Comparison of ENCODE assay signal across 21 cellular contexts in genomic region chr11:27118371-27118770, GRCh38.
A peak's percentile ranks its signal among the peaks of the same experiment; 100 is the strongest.
DNase-seq lines count a peak whose midpoint lies in the region; TF ChIP-seq lines count a peak whose summit lies in the region.
"Had no signal": no experiment of that assay in that cellular context is flagged by ENCODE, and none has a peak within 500 bp of the region (broad histone marks: within the 10 kb centered on the region; RNA-seq: fewer than 3 reads in every experiment).

No MANE protein-coding gene starts in this region.

- H3K4me3 ChIP-seq in GM23248 (no peak overlapping the region), fibroblast of the aortic adventitia (ENCODE audit: low read depth, low read length) (no peak overlapping the region), Karpas-422 (ENCODE audit: low read length) (no peak overlapping the region)
- H3K4me3 ChIP-seq: BLaER1 had no signal

- H3K36me3 ChIP-seq in GM23248 (ENCODE audit: low read depth) = no peaks in the 10 kb centered on the region
- H3K36me3 ChIP-seq in Karpas-422 (ENCODE audit: insufficient read depth, low read length) = no peaks in the 10 kb centered on the region
- H3K36me3 ChIP-seq: BLaER1 had no signal

- H3K79me2 ChIP-seq in GM23248 (ENCODE audit: insufficient read depth) (no peaks in the 10 kb centered on the region), Karpas-422 (ENCODE audit: low read length) (no peaks in the 10 kb centered on the region)

- H3K4me3 Mint-ChIP-seq in Calu3 (ENCODE audit: low read depth, unreplicated experiment) = no peak overlapping the region
- H3K4me3 Mint-ChIP-seq: CD8-positive, alpha-beta memory T cell had no signal

- no TSS peak for BruUV-seq in Calu3 (replicated peaks; lab: Mats Ljungman, UMichigan)

- no peaks in the 10 kb centered on the region for H3K27me3 Mint-ChIP-seq in Calu3 (ENCODE audit: unreplicated experiment)
- H3K27me3 Mint-ChIP-seq: CD8-positive, alpha-beta memory T cell had no signal

- TF ChIP-seq CTCF in fibroblast of the aortic adventitia (IDR thresholded peaks at IDR 0.05; ENCODE audit: insufficient read depth, low read length) = no peak
- no peak for TF ChIP-seq CTCF in Calu3 (IDR thresholded peaks at IDR 0.05; ENCODE audit: unreplicated experiment)

- no peaks in the 10 kb centered on the region for H3K9me2 ChIP-seq in GM23248 (ENCODE audit: insufficient read depth)
- no peaks in the 10 kb centered on the region; the same call in 1 of the 2 replicates for H3K9me2 ChIP-seq in Karpas-422 (replicated peaks; ENCODE audit: insufficient read depth, low read length)

- no peaks in the 10 kb centered on the region for H3K36me3 Mint-ChIP-seq in Calu3 (ENCODE audit: insufficient read depth, unreplicated experiment)

- H3K9ac ChIP-seq in GM23248 (no peak overlapping the region), Karpas-422 (ENCODE audit: low read length) (no peak overlapping the region)
- H3K9ac ChIP-seq: BLaER1 had no signal

- WGBS in GM23248 (ENCODE audit: low coverage in 1 of 2, low lambda C conversion rate in 2 of 2, missing lambda C conversion rate in 2 of 2), 2 experiments = 78 to 79% methylated on average over 2 of the region's 2 CpGs

- H3K4me1 ChIP-seq in GM23248 (ENCODE audit: insufficient read depth) = peaks cover 30% of the 10 kb centered on the region
- no peaks in the 10 kb centered on the region for H3K4me1 ChIP-seq in Karpas-422 (ENCODE audit: low read length)
- H3K4me1 ChIP-seq: BLaER1 had no signal

- H3K27ac ChIP-seq in GM23248 (no peak overlapping the region), Karpas-422 (ENCODE audit: low read length) (no peak overlapping the region)
- H3K27ac ChIP-seq: BLaER1, RWPE1 had no signal

- no peak overlapping the region for H3K27ac Mint-ChIP-seq in Calu3 (ENCODE audit: unreplicated experiment)
- H3K27ac Mint-ChIP-seq: CD8-positive, alpha-beta memory T cell had no signal

- intact Hi-C loops in Calu3 (cut with micrococcal nuclease; ENCODE audit: unreplicated experiment) = no loop called here

- peak; percentile 56 for DNase-seq in GM23248
- peak; percentile 20 for DNase-seq in amniotic epithelial cell (ENCODE audit: low read depth)
- DNase-seq in fibroblast of the aortic adventitia (ENCODE audit: low read depth) = peak; percentile 18
- DNase-seq in Calu3 = no peak
- no peak for DNase-seq in DMS153 treated with DMSO at 0.1 percent for 48 hours (lab: John Stamatoyannopoulos, UW; ENCODE audit: unreplicated experiment)
- DNase-seq in C1 segment of cervical spinal cord (lab: John Stamatoyannopoulos, UW) = no peak
- no peak for DNase-seq in Karpas-422
- DNase-seq: CD8-positive, alpha-beta memory T cell; DND-41; GF-D8; H7; Kasumi-1; MV-4-11; NCI-H1417; NCI-H187 treated with DMSO at 0.1 percent for 48 hours; NCI-H345; NCI-H526 treated with DMSO at 0.1 percent for 48 hours; NK-92 treated with Interleukin-12 subunit alpha and Interleukin-12 subunit beta, amount 100 ng/mL, for 24 hours; PC-3 had no signal

- H3K27me3 ChIP-seq in GM23248 (replicated peaks; ENCODE audit: insufficient read depth) (no peaks in the 10 kb centered on the region), Karpas-422 (ENCODE audit: low read length) (no peaks in the 10 kb centered on the region)
- H3K27me3 ChIP-seq: BLaER1 had no signal

- H3F3A ChIP-seq in GM23248 (ENCODE audit: insufficient read depth) = peaks cover 15% of the 10 kb centered on the region

- no peaks in the 10 kb centered on the region for H3K9me3 ChIP-seq in GM23248 (ENCODE audit: low read depth)
- no peaks in the 10 kb centered on the region for H3K9me3 ChIP-seq in Karpas-422 (ENCODE audit: low read length)
- H3K9me3 ChIP-seq: BLaER1 had no signal

- H3K4me2 ChIP-seq in GM23248 (ENCODE audit: unreplicated experiment) (no peak overlapping the region), Karpas-422 (ENCODE audit: low read depth, low read length, poor library complexity, severe bottlenecking) (no peak overlapping the region)
- H3K4me2 ChIP-seq: BLaER1 had no signal

- H3K4me1 Mint-ChIP-seq in Calu3 (ENCODE audit: low read depth, unreplicated experiment) = no peaks in the 10 kb centered on the region
- H3K4me1 Mint-ChIP-seq: CD8-positive, alpha-beta memory T cell had no signal

- no peaks in the 10 kb centered on the region for H3K9me3 Mint-ChIP-seq in Calu3 (ENCODE audit: low read depth, unreplicated experiment)

- CTCF ChIA-PET in Calu3 (lab: Charles Lee) = no interaction called here

- no peaks in the 10 kb centered on the region for H4K20me1 ChIP-seq in GM23248 (ENCODE audit: insufficient read depth)
- H4K20me1 ChIP-seq in Karpas-422 (ENCODE audit: insufficient read depth, low read depth, low read length) = no peaks in the 10 kb centered on the region
- H4K20me1 ChIP-seq: BLaER1 had no signal

- H2AFZ ChIP-seq in GM23248 = no peak overlapping the region
- no peak overlapping the region for H2AFZ ChIP-seq in Karpas-422 (ENCODE audit: low read length)

- in situ Hi-C loops in GM23248 (cut with MboI) = no loop called here

Comparison
In these comparisons a context has a peak if more than half of its experiments do, and no peak if none do; other contexts are left out.
1. DNase-seq: peak in GM23248 (single experiment), amniotic epithelial cell (single experiment) and fibroblast of the aortic adventitia (single experiment); none in Calu3 (single experiment), DMS153 treated with DMSO at 0.1 percent for 48 hours (single experiment), C1 segment of cervical spinal cord (0 of 14) and Karpas-422 (single experiment).